ENCODE assay signal across 39 cellular contexts in genomic region chr7:87458148-87458547, GRCh38. TPM values are rescaled to one million over a fixed set of nuclear protein-coding genes. Genes with fewer than 3 reads are reported as not detected.
"Had no signal": no experiment of that assay in that cellular context is flagged by ENCODE, and none has a peak within 500 bp of the region (broad histone marks: within the 10 kb centered on the region; RNA-seq: fewer than 3 reads in every experiment).

No MANE protein-coding gene starts in this region.

- H3K36me3 ChIP-seq: adrenal gland, Peyer's patch had no signal

- H3K27ac Mint-ChIP-seq: activated B cell treated with CpG ODN at 0.5 μM for 24 hours; activated CD4-positive, alpha-beta memory T cell treated with anti-CD3 and anti-CD28 coated beads for 36 hours; activated naive CD4-positive, alpha-beta T cell treated with anti-CD3 and anti-CD28 coated beads for 36 hours; activated naive CD4-positive, alpha-beta T cell treated with anti-CD3 and anti-CD28 coated beads, Interleukin-2, amount 50 U/mL, for 72 hours; activated T-helper 1 cell treated with anti-CD3 and anti-CD28 coated beads, Interleukin-12 subunit alpha, Interleukin-12 subunit beta, Interleukin-2, Interleukin-4 antibody, amounts not matched to agents 30 ng/mL and 10 ng/mL and 1 ng/mL, durations not matched to agents 14 hours and 24 hours and 36 hours; brain had no signal

- H3K4me1 Mint-ChIP-seq: activated B cell treated with CpG ODN at 0.5 μM for 24 hours, brain had no signal

- H3K27me3 ChIP-seq: adrenal gland, Peyer's patch had no signal

- H3K27me3 Mint-ChIP-seq: activated B cell treated with CpG ODN at 0.5 μM for 24 hours, brain had no signal

- H3K4me3 Mint-ChIP-seq: activated B cell treated with CpG ODN at 0.5 μM for 24 hours; activated CD4-positive, alpha-beta memory T cell treated with anti-CD3 and anti-CD28 coated beads for 36 hours; activated naive CD4-positive, alpha-beta T cell treated with anti-CD3 and anti-CD28 coated beads for 36 hours; activated T-cell treated with anti-CD3 and anti-CD28 coated beads, Interleukin-2, amount 50 U/mL, for 4 hours; activated T-helper 1 cell treated with anti-CD3 and anti-CD28 coated beads, Interleukin-12 subunit alpha, Interleukin-12 subunit beta, Interleukin-2, Interleukin-4 antibody, amounts not matched to agents 30 ng/mL and 10 ng/mL and 1 ng/mL, durations not matched to agents 14 hours and 24 hours and 36 hours; brain had no signal

- H3K4me1 ChIP-seq: adrenal gland, Peyer's patch had no signal

- H3K9me3 Mint-ChIP-seq: activated B cell treated with CpG ODN at 0.5 μM for 24 hours; activated CD4-positive, alpha-beta memory T cell treated with anti-CD3 and anti-CD28 coated beads for 36 hours; activated naive CD4-positive, alpha-beta T cell treated with anti-CD3 and anti-CD28 coated beads for 36 hours; activated naive CD4-positive, alpha-beta T cell treated with anti-CD3 and anti-CD28 coated beads, Interleukin-2, amount 50 U/mL, for 72 hours; activated T-cell treated with anti-CD3 and anti-CD28 coated beads, Interleukin-2, amount 50 U/mL, for 4 hours; activated T-helper 1 cell treated with anti-CD3 and anti-CD28 coated beads, Interleukin-12 subunit alpha, Interleukin-12 subunit beta, Interleukin-2, Interleukin-4 antibody, amounts not matched to agents 30 ng/mL and 10 ng/mL and 1 ng/mL, durations not matched to agents 14 hours and 24 hours and 36 hours; brain had no signal

- H3K9me3 ChIP-seq: adrenal gland, Peyer's patch had no signal

- H3K36me3 Mint-ChIP-seq: activated CD4-positive, alpha-beta memory T cell treated with anti-CD3 and anti-CD28 coated beads for 36 hours; activated naive CD4-positive, alpha-beta T cell treated with anti-CD3 and anti-CD28 coated beads, Interleukin-2, amount 50 U/mL, for 72 hours; brain had no signal

- DNase-seq: activated B cell treated with CpG ODN at 0.5 μM for 24 hours; activated CD4-positive, alpha-beta memory T cell treated with anti-CD3 and anti-CD28 coated beads for 36 hours; activated CD4-positive, alpha-beta T cell treated with anti-CD3 and anti-CD28 coated beads for 4 hours; activated CD4-positive, alpha-beta T cell treated with anti-CD3 and anti-CD28 coated beads, Interleukin-2, amount 50 U/mL, for 1 hour; activated CD4-positive, CD25-positive, alpha-beta regulatory T cell treated with anti-CD3 and anti-CD28 coated beads, Interleukin-2, amount 50 U/mL, for 72 hours; activated CD8-positive, alpha-beta memory T cell treated with anti-CD3 and anti-CD28 coated beads, Interleukin-2, amount 50 U/mL, for 4 hours; activated gamma-delta T cell treated with Interleukin-2 at 50 U/mL for 16 hours; activated naive CD4-positive, alpha-beta T cell treated with anti-CD3 and anti-CD28 coated beads for 36 hours; activated T-cell treated with anti-CD3 and anti-CD28 coated beads for 4 hours; activated T-cell treated with anti-CD3 and anti-CD28 coated beads, Interleukin-2, amount 50 U/mL, for 4 hours; adrenal gland; caudate nucleus; MM.1S; MV-4-11; NCI-H1092; NCI-H1436 treated with DMSO at 0.1 percent for 48 hours; NCI-H1694 treated with DMSO at 0.1 percent for 48 hours; NCI-H2029; NCI-H2171 treated with DMSO at 0.1 percent for 48 hours; NCI-H2227 treated with DMSO at 0.1 percent for 48 hours; NCI-H446 treated with DMSO at 0.1 percent for 48 hours; NCI-H524; NCI-H69; NK-92 treated with Interleukin-12 subunit alpha and Interleukin-12 subunit beta, amount 100 ng/mL, for 24 hours; PC-3; Peyer's patch; RPMI8226; SHP77 treated with DMSO at 0.1 percent for 48 hours; SW 1271; T-helper 1 cell; T-helper 2 cell; T-helper 9 cell had no signal

- H3K27ac ChIP-seq: adrenal gland, KMS-11, Peyer's patch, VCaP had no signal

- H3K4me3 ChIP-seq: adrenal gland, Peyer's patch had no signal

- ATAC-seq: activated naive CD4-positive, alpha-beta T cell treated with anti-CD3 and anti-CD28 coated beads, Interleukin-2, amount 50 U/mL, for 72 hours; activated T-cell treated with anti-CD3 and anti-CD28 coated beads, Interleukin-2, amount 50 U/mL, for 4 hours; PC-3 had no signal

RNA-seq across cellular contexts. Expression of gene ABCB4, which starts 17.3 kb away (rescaled TPM):
- total RNA-seq: activated CD4-positive, alpha-beta memory T cell treated with anti-CD3 and anti-CD28 coated beads for 36 hours; activated naive CD4-positive, alpha-beta T cell treated with anti-CD3 and anti-CD28 coated beads for 36 hours; activated naive CD4-positive, alpha-beta T cell treated with anti-CD3 and anti-CD28 coated beads, Interleukin-2, amount 50 U/mL, for 72 hours; activated T-helper 1 cell treated with anti-CD3 and anti-CD28 coated beads, Interleukin-12 subunit alpha, Interleukin-12 subunit beta, Interleukin-2, Interleukin-4 antibody, amounts not matched to agents 30 ng/mL and 10 ng/mL and 1 ng/mL, durations not matched to agents 14 hours and 24 hours and 36 hours; bronchial epithelial cell; LHCN-M2; PC-3 had no signal
